28 cellular contexts compared by ENCODE assay signal in genomic region chr18:60929966-60930365, GRCh38.
"Had no signal": no experiment of that assay in that cellular context is flagged by ENCODE, and none has a peak within 500 bp of the region (broad histone marks: within the 10 kb centered on the region; RNA-seq: fewer than 3 reads in every experiment).

No MANE protein-coding gene starts in this region.

- H3K4me2 ChIP-seq: PC-9 had no signal

- H3K4me3 ChIP-seq: K562, PC-9, SK-N-MC had no signal

- DNase-seq: Kasumi-1, KG1, MM.1S, MV-4-11, NCI-H1092, NCI-H1105, NCI-H1417 treated with DMSO at 0.1 percent for 48 hours, NCI-H1436 treated with DMSO at 0.1 percent for 48 hours, NCI-H1694 treated with DMSO at 0.1 percent for 48 hours, NCI-H187 treated with DMSO at 0.1 percent for 48 hours, NCI-H2029, NCI-H2081, NCI-H2171 treated with DMSO at 0.1 percent for 48 hours, NCI-H2227 treated with DMSO at 0.1 percent for 48 hours, NCI-H446 treated with DMSO at 0.1 percent for 48 hours, NCI-H510A, NCI-H524, NCI-H526, NCI-H748 treated with DMSO at 0.1 percent for 48 hours, NCI-H82, PC-9, SHP77 had no signal

- H2AFZ ChIP-seq: PC-9 had no signal

- H3K27ac ChIP-seq: PC-9, RWPE1, SK-N-MC had no signal

- ATAC-seq: K562, Panc1, Right ventricle myocardium inferior, SK-N-SH treated with all-trans-retinoic acid at 6 μM for 48 hours had no signal
